ENCODE assay signal across 8 cellular contexts in genomic region chr19:2494084-2494446, GRCh38. TPM values are rescaled to one million over a fixed set of nuclear protein-coding genes. Genes with fewer than 3 reads are reported as not detected.
A peak's percentile ranks its signal among the peaks of the same experiment; 100 is the strongest.
DNase-seq lines count a peak whose midpoint lies in the region; ATAC-seq and TF ChIP-seq lines count a peak whose summit lies in the region.

No MANE protein-coding gene starts in this region.

- H3K4me3 ChIP-seq in epithelial cell of esophagus (ENCODE audit: low read length), result no peak overlapping the region

- intact Hi-C loops in posterior cingulate gyrus (cut with DNase I), result no loop called here

- TF ChIP-seq CTCF in epithelial cell of esophagus (IDR thresholded peaks at IDR 0.05; ENCODE audit: insufficient read depth, low read depth, low read length, missing control alignments), result no peak

- DNase-seq in Daoy (ENCODE audit: low read depth) (peak; percentile 55), RKO (ENCODE audit: low spot score) (peak; percentile 39), epithelial cell of esophagus (ENCODE audit: low read depth) (peak; percentile 51), posterior cingulate gyrus (peak in 6 of 10 donors; percentile 20 to 88 (median 42)), NCI-H1694 treated with DMSO at 0.1 percent for 48 hours (lab: John Stamatoyannopoulos, UW) (no peak), DMS153 (lab: John Stamatoyannopoulos, UW) (no peak), NCI-H748 treated with DMSO at 0.1 percent for 48 hours (lab: John Stamatoyannopoulos, UW) (no peak)

- no peak for ATAC-seq in GM18907 (IDR thresholded peaks at IDR 0.05; ENCODE audit: unreplicated experiment)

RNA-seq across cellular contexts. Expression of gene GADD45B, which starts 18.1 kb away (rescaled TPM):
- 70.5 and 85.9 TPM in 2 replicates for total RNA-seq in Daoy (2014; rRNA removed; shearing (Covaris generic))

RNA-seq across cellular contexts. Expression of gene LMNB2, which starts 37.3 kb away (rescaled TPM):
- total RNA-seq in Daoy (2014; rRNA removed; shearing (Covaris generic)), result 207 and 209 TPM in 2 replicates

Comparison
In these comparisons a context has a peak if more than half of its experiments do, and no peak if none do; other contexts are left out.
1. DNase-seq: peak in Daoy (single experiment), RKO (single experiment), epithelial cell of esophagus (single experiment) and posterior cingulate gyrus (6 of 10); none in NCI-H1694 treated with DMSO at 0.1 percent for 48 hours (single experiment), DMS153 (single experiment) and NCI-H748 treated with DMSO at 0.1 percent for 48 hours (single experiment).